Comparison of ENCODE assay signal across 1 cellular context in genomic region chr19:12938536-12939291, GRCh38.
TF ChIP-seq lines count a peak whose summit lies in the region.

Gene CALR, plus strand, starts transcription at chr19:12938609. Its CDS starts 71 bp downstream, at chr19:12938680.

TF ChIP-seq in K562, 482 proteins besides CTCF, POLR2A, EP300 and RAD21 (continued from another document):
- TF ChIP-seq VEZF1 (CRISPR knock-in tag; IDR thresholded peaks at IDR 0.05), result 0 out of 2 replicates have a peak, but pooled peaks have one; percentile 0
- TF ChIP-seq TBP (optimal IDR thresholded peaks at IDR 0.05; ENCODE audit: low read depth, low read length), result no peak
- TF ChIP-seq MNT (conservative IDR thresholded peaks at IDR 0.05), result peak; percentile 77 to 88
